In genomic region chr16:11913425-11914079, GRCh38 we compare ENCODE assay signal across 8 cellular contexts. TPM values are rescaled to one million over a fixed set of nuclear protein-coding genes. Genes with fewer than 3 reads are reported as not detected.
DNase-seq lines count a peak whose midpoint lies in the region; ATAC-seq lines count a peak whose summit lies in the region.

No MANE protein-coding gene starts in this region.

- no peak for ATAC-seq in GM21447 (IDR thresholded peaks at IDR 0.05; ENCODE audit: unreplicated experiment)

- H3K27ac Mint-ChIP-seq in activated naive CD4-positive, alpha-beta T cell treated with anti-CD3 and anti-CD28 coated beads for 36 hours, result peak overlapping the region; percentile 94

- no peaks in the 10 kb centered on the region for H3K9me3 Mint-ChIP-seq in activated naive CD4-positive, alpha-beta T cell treated with anti-CD3 and anti-CD28 coated beads for 36 hours

- peaks cover 52% of the 10 kb centered on the region for H3K4me1 Mint-ChIP-seq in activated naive CD4-positive, alpha-beta T cell treated with anti-CD3 and anti-CD28 coated beads for 36 hours (ENCODE audit: low read depth)

- intact Hi-C loops in activated naive CD4-positive, alpha-beta T cell treated with anti-CD3 and anti-CD28 coated beads for 36 hours (cut with micrococcal nuclease), result loop anchor here (1.0 to 10.0 kb wide), 5 partner anchors 17 to 624 kb away; partner anchors contain the start of genes LITAF, SNX29 and ZC3H7A

- peaks cover 30% of the 10 kb centered on the region for H3K36me3 Mint-ChIP-seq in activated naive CD4-positive, alpha-beta T cell treated with anti-CD3 and anti-CD28 coated beads for 36 hours (ENCODE audit: low read depth)

- H3K27me3 Mint-ChIP-seq in activated naive CD4-positive, alpha-beta T cell treated with anti-CD3 and anti-CD28 coated beads for 36 hours (ENCODE audit: low read depth), result no peaks in the 10 kb centered on the region

- H3K4me3 ChIP-seq in iPS-11a (ENCODE audit: low read depth, low read length), result peak overlapping the region; percentile 17

- CTCF ChIA-PET in activated naive CD4-positive, alpha-beta T cell treated with anti-CD3 and anti-CD28 coated beads for 36 hours (lab: Charles Lee), result no interaction called here

- peak overlapping the region; percentile 91 for H3K4me3 Mint-ChIP-seq in activated naive CD4-positive, alpha-beta T cell treated with anti-CD3 and anti-CD28 coated beads for 36 hours

- DNase-seq in activated naive CD4-positive, alpha-beta T cell treated with anti-CD3 and anti-CD28 coated beads for 36 hours, result peak; percentile 39
- no peak for DNase-seq in activated naive CD4-positive, alpha-beta T cell (lab: John Stamatoyannopoulos, UW)
- peak; percentile 12 to 24 for DNase-seq in activated CD4-positive, alpha-beta T cell treated with anti-CD3 and anti-CD28 coated beads, Interleukin-2, amount 50 U/mL, for 48 hours
- peak; percentile 7 for DNase-seq in stimulated activated naive CD4-positive, alpha-beta T cell treated with Interleukin-2 at 50 U/mL for 16 hours (lab: John Stamatoyannopoulos, UW)
- no peak for DNase-seq in NCI-H226
- DNase-seq in NCI-H146 (lab: John Stamatoyannopoulos, UW), result no peak

RNA-seq across cellular contexts. Expression of gene GSPT1, which starts 2.2 kb away (rescaled TPM):
- 100 to 1,000 TPM; 165 to 175 TPM for total RNA-seq in activated naive CD4-positive, alpha-beta T cell treated with anti-CD3 and anti-CD28 coated beads for 36 hours

RNA-seq across cellular contexts. Expression of gene NPIPB2, which starts 28.3 kb away (rescaled TPM):
- total RNA-seq in activated naive CD4-positive, alpha-beta T cell treated with anti-CD3 and anti-CD28 coated beads for 36 hours, result 1 to 10 TPM; 8.5 to 8.7 TPM

RNA-seq across cellular contexts. Expression of gene TNFRSF17, which starts 51.5 kb away (rescaled TPM):
- total RNA-seq in activated naive CD4-positive, alpha-beta T cell treated with anti-CD3 and anti-CD28 coated beads for 36 hours, result not detected

Comparison
In these comparisons a context has a peak if more than half of its experiments do, and no peak if none do; other contexts are left out.
1. DNase-seq: peak in activated naive CD4-positive, alpha-beta T cell treated with anti-CD3 and anti-CD28 coated beads for 36 hours (single experiment), activated CD4-positive, alpha-beta T cell treated with anti-CD3 and anti-CD28 coated beads, Interleukin-2, amount 50 U/mL, for 48 hours (2 of 2) and stimulated activated naive CD4-positive, alpha-beta T cell treated with Interleukin-2 at 50 U/mL for 16 hours (single experiment); none in activated naive CD4-positive, alpha-beta T cell (0 of 4), NCI-H226 (single experiment) and NCI-H146 (single experiment).